In genomic region chr16:49350265-49351103, GRCh38 we compare ENCODE assay signal across 9 cellular contexts. TPM values are rescaled to one million over a fixed set of nuclear protein-coding genes. Genes with fewer than 3 reads are reported as not detected.
DNase-seq lines count a peak whose midpoint lies in the region; ATAC-seq, FAIRE-seq and TF ChIP-seq lines count a peak whose summit lies in the region.
"Had no signal": no experiment of that assay in that cellular context is flagged by ENCODE, and none has a peak within 500 bp of the region (broad histone marks: within the 10 kb centered on the region; RNA-seq: fewer than 3 reads in every experiment).

No MANE protein-coding gene starts in this region.

- TF ChIP-seq CTCF in kidney (IDR thresholded peaks at IDR 0.05; ENCODE audit: borderline replicate concordance, extremely low read depth, insufficient read depth): peak; percentile 80

- H3K4me1 Mint-ChIP-seq in T-cell: peaks cover 0 to 10% (median 0%) of the 10 kb centered on the region in 3 donors
- H3K4me1 Mint-ChIP-seq: CD8-positive, alpha-beta memory T cell had no signal

- POLR2A ChIA-PET in T-cell (lab: Charles Lee): no interaction called here

- no peak overlapping the region for H3K27ac ChIP-seq in kidney (ENCODE audit: low read depth in 2 of 2, low read length in 2 of 2)

- in situ Hi-C loops in T47D (cut with HindIII; ENCODE audit: low pct_unique_long_range_greater_than_20kb, low sequenced_read_pairs): no loop called here

- no peak overlapping the region for H3K27ac Mint-ChIP-seq in T-cell

- CTCF ChIA-PET in T-cell (lab: Charles Lee): interaction anchor here in 1 of 2 donors (0.6 kb wide), 1 partner anchor 185 kb away, joined by 3 read pairs; no protein-coding TSS in a partner anchor

- H3K36me3 ChIP-seq in kidney (ENCODE audit: control insufficient read depth in 1 of 2, insufficient read depth in 2 of 2, low read length in 2 of 2): no peaks in the 10 kb centered on the region

- H3K4me3 ChIP-seq in kidney (ENCODE audit: low read length in 2 of 2): no peak overlapping the region

- intact Hi-C loops in kidney (cut with DNase I): loop anchor here (10.0 kb wide), 1 partner anchor 666 kb away; no protein-coding TSS in a partner anchor

- ATAC-seq in T-cell (replicated peaks in 1 of 4) (peak in 1 of 4 experiments; percentile 40), HG02981 (IDR thresholded peaks at IDR 0.05; ENCODE audit: unreplicated experiment) (no peak)

- no peak for FAIRE-seq in kidney (lab: Jason Lieb, UNC)

- H3K4me1 ChIP-seq in kidney (ENCODE audit: control insufficient read depth in 1 of 2, insufficient read depth in 1 of 2, low read depth in 1 of 2, low read length in 2 of 2): no peaks in the 10 kb centered on the region

- H3K27me3 Mint-ChIP-seq in T-cell: peaks cover 24 to 25% of the 10 kb centered on the region in 2 donors

- DNase-seq in NCI-H2171 treated with DMSO at 0.1 percent for 48 hours (lab: John Stamatoyannopoulos, UW): peak; percentile 46
- DNase-seq in NCI-H2171 (lab: John Stamatoyannopoulos, UW): no peak
- DNase-seq in HUDEP-2 (lab: John Stamatoyannopoulos, UW; ENCODE audit: unreplicated experiment in 76 of 76): peak in 43 of 76 experiments; percentile 1 to 58 (median 20)
- peak in 18 of 34 experiments; percentile 2 to 29 (median 10) for DNase-seq in T-cell
- peak; percentile 50 to 58 for DNase-seq in T47D (ENCODE audit: low read depth in 1 of 2, low spot score in 1 of 2)
- peak; percentile 70 for DNase-seq in kidney
- DNase-seq in stimulated activated CD4-positive, alpha-beta T cell treated with anti-CD3 and anti-CD28 coated beads, Interleukin-1b, Interleukin-23, amount 100 ng/mL, for 24 hours (ENCODE audit: low read depth in 4 of 4, low spot score in 1 of 4): peak in 3 of 4 experiments; percentile 23 to 32 (median 27)

- H3K9me3 ChIP-seq in kidney (ENCODE audit: control insufficient read depth in 1 of 2, low read length in 2 of 2): no peaks in the 10 kb centered on the region

- H3K9me3 Mint-ChIP-seq in T-cell: no peaks in the 10 kb centered on the region
- H3K9me3 Mint-ChIP-seq: CD8-positive, alpha-beta memory T cell had no signal

- no peak overlapping the region for H3K4me3 Mint-ChIP-seq in T-cell
- H3K4me3 Mint-ChIP-seq: CD8-positive, alpha-beta memory T cell had no signal

- no peaks in the 10 kb centered on the region for H3K36me3 Mint-ChIP-seq in T-cell
- H3K36me3 Mint-ChIP-seq: CD8-positive, alpha-beta memory T cell had no signal

- no peak overlapping the region for H3K9ac ChIP-seq in kidney (ENCODE audit: low read length in 2 of 2)

RNA-seq across cellular contexts. Expression of gene C16orf78, which starts 23.1 kb away (rescaled TPM):
- not detected for total RNA-seq in T-cell
- total RNA-seq in kidney: not detected
- not detected for polyA plus RNA-seq in kidney (ENCODE audit: insufficient read depth, low read depth, low replicate concordance)
- total RNA-seq: CD8-positive, alpha-beta memory T cell had no signal
- polyA plus RNA-seq: CD8-positive, alpha-beta memory T cell had no signal
